8 cellular contexts compared by ENCODE assay signal in the genomic region with DNA sequence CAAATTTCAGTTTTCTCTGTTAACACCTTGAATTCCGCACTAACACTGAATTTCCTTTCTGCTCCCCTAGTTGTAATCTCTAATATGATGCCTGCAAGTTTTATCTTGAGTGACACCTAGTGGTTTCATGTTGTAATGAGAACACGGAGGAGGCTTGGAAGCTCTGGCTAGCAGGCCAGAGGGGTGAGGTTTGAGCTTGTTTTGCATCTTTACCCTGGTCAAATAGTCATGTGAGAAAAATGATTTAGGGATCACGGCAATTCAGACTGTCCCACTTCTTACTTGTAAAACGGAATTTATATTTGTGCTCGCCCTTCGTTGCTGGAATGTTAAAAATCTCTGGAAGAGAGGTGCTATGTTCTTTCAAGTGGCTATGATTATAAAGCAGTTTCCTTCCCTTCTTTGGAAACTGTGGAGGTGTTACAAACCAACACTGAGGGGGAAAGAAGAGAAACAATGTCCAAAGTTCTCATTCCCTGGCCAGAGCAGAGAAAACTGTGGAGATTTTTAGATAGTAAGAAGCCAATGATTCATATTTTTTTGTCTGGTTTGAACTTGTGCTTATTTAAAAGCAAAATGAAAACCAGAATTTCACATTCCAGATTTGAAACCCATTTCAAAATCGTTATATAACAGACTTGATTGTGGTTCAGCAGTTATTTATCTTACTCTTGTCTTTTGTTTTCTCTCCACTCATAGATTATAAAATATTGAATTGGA. TPM values are rescaled to one million over a fixed set of nuclear protein-coding genes. Genes with fewer than 3 reads are reported as not detected.
DNase-seq lines count a peak whose midpoint lies in the region; ATAC-seq, FAIRE-seq and TF ChIP-seq lines count a peak whose summit lies in the region.

No MANE protein-coding gene starts in this region.

- no peak overlapping the region for H3K4me3 Mint-ChIP-seq in activated CD8-positive, alpha-beta memory T cell treated with anti-CD3 and anti-CD28 coated beads, Interleukin-2, amount 10 ng/mL, durations not matched to agents 7 days and 5 days

- no peaks in the 10 kb centered on the region for H3K36me3 Mint-ChIP-seq in activated CD8-positive, alpha-beta memory T cell treated with anti-CD3 and anti-CD28 coated beads, Interleukin-2, amount 10 ng/mL, durations not matched to agents 7 days and 5 days

- H2AFZ ChIP-seq in keratinocyte (ENCODE audit: control insufficient read depth, low read length): peak overlapping the region; percentile 62

- no peak overlapping the region for H3K27ac ChIP-seq in HL-60 (replicated peaks)
- peak overlapping the region; percentile 62 to 67 for H3K27ac ChIP-seq in breast epithelium
- H3K27ac ChIP-seq in keratinocyte (ENCODE audit: control insufficient read depth, insufficient read depth, low read length): peak overlapping the region; percentile 47

- peaks cover 2% of the 10 kb centered on the region for H3K27me3 Mint-ChIP-seq in activated CD8-positive, alpha-beta memory T cell treated with anti-CD3 and anti-CD28 coated beads, Interleukin-2, amount 10 ng/mL, durations not matched to agents 7 days and 5 days

- no peaks in the 10 kb centered on the region for H3K36me3 ChIP-seq in breast epithelium
- no peaks in the 10 kb centered on the region for H3K36me3 ChIP-seq in keratinocyte (ENCODE audit: control insufficient read depth in 2 of 2, extremely low read depth in 1 of 2, insufficient read depth in 2 of 2, low read length in 2 of 2)

- H3K4me3 ChIP-seq in HL-60 (replicated peaks; ENCODE audit: insufficient read depth, low read length) (no peak overlapping the region), breast epithelium (peak overlapping the region in 2 of 3 donors; percentile 8 to 14), keratinocyte (ENCODE audit: control insufficient read depth in 2 of 3, extremely low read depth in 1 of 3, insufficient read depth in 2 of 3, low read depth in 1 of 3, low read length in 3 of 3) (no peak overlapping the region)

- no peaks in the 10 kb centered on the region for H4K20me1 ChIP-seq in keratinocyte (ENCODE audit: control insufficient read depth, extremely low read depth, insufficient read depth, low read length)

- FAIRE-seq in keratinocyte (lab: Jason Lieb, UNC): peak; percentile 75

- H3K4me1 ChIP-seq in breast epithelium (no peaks in the 10 kb centered on the region), keratinocyte (ENCODE audit: control insufficient read depth, extremely low read depth, insufficient read depth, low read length) (peaks cover 23% of the 10 kb centered on the region)

- H3K4me1 Mint-ChIP-seq in activated CD8-positive, alpha-beta memory T cell treated with anti-CD3 and anti-CD28 coated beads, Interleukin-2, amount 10 ng/mL, durations not matched to agents 7 days and 5 days: no peaks in the 10 kb centered on the region

- CTCF ChIA-PET in activated CD8-positive, alpha-beta memory T cell treated with anti-CD3 and anti-CD28 coated beads, Interleukin-2, amount 10 ng/mL, durations not matched to agents 7 days and 5 days (lab: Charles Lee): interaction anchor here (0.8 to 1.0 kb wide), 5 partner anchors 9 to 1000 kb away, joined by 3 to 6 read pairs (median 4); no protein-coding TSS in a partner anchor

- H3K9me1 ChIP-seq in keratinocyte (ENCODE audit: control insufficient read depth, extremely low read depth, insufficient read depth, low read length): no peaks in the 10 kb centered on the region

- TF ChIP-seq POLR2A in breast epithelium (IDR thresholded peaks at IDR 0.05): no peak

- no peaks in the 10 kb centered on the region for H3K9me3 Mint-ChIP-seq in activated CD8-positive, alpha-beta memory T cell treated with anti-CD3 and anti-CD28 coated beads, Interleukin-2, amount 10 ng/mL, durations not matched to agents 7 days and 5 days (ENCODE audit: low read depth)

- peak; percentile 57 for ATAC-seq in activated CD8-positive, alpha-beta memory T cell treated with anti-CD3 and anti-CD28 coated beads, Interleukin-2, amount 10 ng/mL, durations not matched to agents 7 days and 5 days
- ATAC-seq in GM21447 (IDR thresholded peaks at IDR 0.05; ENCODE audit: unreplicated experiment): peak; percentile 88
- peak; percentile 59 for ATAC-seq in stimulated activated naive CD8-positive, alpha-beta T cell treated with anti-CD3 and anti-CD28 coated beads, Interleukin-15, Interleukin-2, amounts not matched to agents 100 U/mL and 50 U/mL, for 24 hours

- no peak for DNase-seq in activated CD8-positive, alpha-beta memory T cell treated with anti-CD3 and anti-CD28 coated beads, Interleukin-2, amount 10 ng/mL, durations not matched to agents 7 days and 5 days
- no peak for DNase-seq in activated CD8-positive, alpha-beta memory T cell treated with anti-CD3 and anti-CD28 coated beads, Interleukin-2, amount 50 U/mL, for 48 hours
- DNase-seq in HL-60 (ENCODE audit: low read depth in 1 of 2, low spot score in 1 of 2): peak; percentile 2 to 15
- DNase-seq in NCI-H82 (lab: John Stamatoyannopoulos, UW): peak; percentile 81
- DNase-seq in breast epithelium (ENCODE audit: low spot score in 2 of 2): peak in 1 of 2 donors; percentile 30
- no peak for DNase-seq in keratinocyte (ENCODE audit: low read depth, low spot score)
- no peak for DNase-seq in stimulated activated naive CD8-positive, alpha-beta T cell treated with anti-CD3 and anti-CD28 coated beads, Interleukin-15, Interleukin-2, amounts not matched to agents 100 U/mL and 50 U/mL, for 24 hours

- dilution Hi-C loops in keratinocyte (cut with MboI; ENCODE audit: extremely low pct_ligation_motif_present, low sequenced_read_pairs): no loop called here

- H3K27me3 ChIP-seq in HL-60 (ENCODE audit: insufficient read depth, poor library complexity, severe bottlenecking): no peaks in the 10 kb centered on the region
- H3K27me3 ChIP-seq in breast epithelium: no peaks in the 10 kb centered on the region
- H3K27me3 ChIP-seq in keratinocyte (ENCODE audit: control insufficient read depth, extremely low read depth, insufficient read depth, low read length): no peaks in the 10 kb centered on the region

- intact Hi-C loops in breast epithelium (cut with DNase I; ENCODE audit: low total_unique reads): no loop called here

- H3K9ac ChIP-seq in keratinocyte (ENCODE audit: control insufficient read depth, extremely low read depth, insufficient read depth, low read length): no peak overlapping the region

- H3K79me2 ChIP-seq in keratinocyte (ENCODE audit: control insufficient read depth, insufficient read depth, low read length): no peaks in the 10 kb centered on the region

- no peaks in the 10 kb centered on the region for H3K9me3 ChIP-seq in breast epithelium
- no peaks in the 10 kb centered on the region for H3K9me3 ChIP-seq in keratinocyte (ENCODE audit: control insufficient read depth, low read depth, low read length)

- peak; percentile 35 for TF ChIP-seq CTCF in HL-60 (IDR thresholded peaks at IDR 0.05; ENCODE audit: insufficient read depth, low read length)
- TF ChIP-seq CTCF in breast epithelium (IDR thresholded peaks at IDR 0.05): peak; percentile 60 to 75 (median 62)
- peak; percentile 58 to 80 (median 67) for TF ChIP-seq CTCF in keratinocyte (optimal IDR thresholded peaks at IDR 0.05 in 1 of 3, IDR thresholded peaks at IDR 0.05 in 1 of 3, conservative IDR thresholded peaks at IDR 0.05 in 1 of 3; ENCODE audit: extremely low read depth in 1 of 3, insufficient read depth in 2 of 3, low read length in 3 of 3)

- H3K27ac Mint-ChIP-seq in activated CD8-positive, alpha-beta memory T cell treated with anti-CD3 and anti-CD28 coated beads, Interleukin-2, amount 10 ng/mL, durations not matched to agents 7 days and 5 days: no peak overlapping the region

- H3K4me2 ChIP-seq in keratinocyte (ENCODE audit: control insufficient read depth, extremely low read depth, insufficient read depth, low read depth, low read length): peak overlapping the region; percentile 63

RNA-seq across cellular contexts. Expression of a gene that starts 5.3 kb away (rescaled TPM):
- not detected for total RNA-seq in activated CD8-positive, alpha-beta memory T cell treated with anti-CD3 and anti-CD28 coated beads, Interleukin-2, amount 10 ng/mL, durations not matched to agents 7 days and 5 days
- total RNA-seq in breast epithelium: not detected
- polyA plus RNA-seq in keratinocyte: 0.04 to 0.07 TPM (median 0.05 TPM) in 3 replicates
- polyA plus RNA-seq in keratinocyte (2011; ENCODE audit: low read depth): not detected
- 0.02 TPM in 1 of 2 replicates, not detected in the other for polyA plus RNA-seq in keratinocyte (2011; cell fraction: cytosol; rRNA removed)
- 0.04 and 0.05 TPM in 2 replicates for polyA plus RNA-seq in keratinocyte (2011; cell fraction: nucleus; rRNA removed)
- polyA plus RNA-seq in keratinocyte (2012; ENCODE audit: low replicate concordance): not detected in 2 replicates
- not detected in 3 replicates for polyA minus RNA-seq in keratinocyte
- not detected for polyA minus RNA-seq in keratinocyte (2011; cell fraction: cytosol; rRNA and poly(A)+ RNA removed)
- polyA minus RNA-seq in keratinocyte (2011; cell fraction: nucleus; rRNA and poly(A)+ RNA removed): not detected in 2 replicates

Comparison
In these comparisons a context has a peak if more than half of its experiments do, and no peak if none do; other contexts are left out.
1. DNase-seq: peak in HL-60 (2 of 2) and NCI-H82 (single experiment); none in activated CD8-positive, alpha-beta memory T cell treated with anti-CD3 and anti-CD28 coated beads, Interleukin-2, amount 10 ng/mL, durations not matched to agents 7 days and 5 days (single experiment), activated CD8-positive, alpha-beta memory T cell treated with anti-CD3 and anti-CD28 coated beads, Interleukin-2, amount 50 U/mL, for 48 hours (single experiment), keratinocyte (single experiment) and stimulated activated naive CD8-positive, alpha-beta T cell treated with anti-CD3 and anti-CD28 coated beads, Interleukin-15, Interleukin-2, amounts not matched to agents 100 U/mL and 50 U/mL, for 24 hours (single experiment).
2. H3K4me3 ChIP-seq: peak in breast epithelium (2 of 3); none in HL-60 (single experiment) and keratinocyte (0 of 3).
3. Peak in every context shown above with its lines, with median percentiles within 50 percentile points of each other: ATAC-seq and CTCF ChIP-seq.